In genomic region chr17:41787021-41787418, GRCh38 we compare ENCODE assay signal across 9 cellular contexts. TPM values are rescaled to one million over a fixed set of nuclear protein-coding genes. Genes with fewer than 3 reads are reported as not detected.
DNase-seq lines count a peak whose midpoint lies in the region; ATAC-seq and TF ChIP-seq lines count a peak whose summit lies in the region.
"Had no signal": no experiment of that assay in that cellular context is flagged by ENCODE, and none has a peak within 500 bp of the region (broad histone marks: within the 10 kb centered on the region; RNA-seq: fewer than 3 reads in every experiment).

No MANE protein-coding gene starts in this region.

- H3K4me1 ChIP-seq in right cardiac atrium (ENCODE audit: control insufficient read depth, insufficient read depth, low read length) (peaks cover 23% of the 10 kb centered on the region), mucosa of rectum (ENCODE audit: control insufficient read depth in 2 of 2, insufficient read depth in 2 of 2, low read length in 2 of 2) (peaks cover 19 to 36% of the 10 kb centered on the region in 2 donors), upper lobe of right lung (peaks cover 31% of the 10 kb centered on the region)

- H3K27me3 ChIP-seq in right cardiac atrium (ENCODE audit: control insufficient read depth, insufficient read depth) (no peaks in the 10 kb centered on the region), mucosa of rectum (ENCODE audit: control insufficient read depth in 2 of 2, insufficient read depth in 2 of 2, low read length in 2 of 2) (no peaks in the 10 kb centered on the region), upper lobe of right lung (no peaks in the 10 kb centered on the region)
- H3K27me3 ChIP-seq: cardiac muscle cell had no signal

- TF ChIP-seq CTCF in brain (conservative IDR thresholded peaks at IDR 0.05) (no peak), upper lobe of right lung (IDR thresholded peaks at IDR 0.05) (no peak)

- H3K27ac Mint-ChIP-seq in brain = peak overlapping the region in 4 of 5 experiments; percentile 72 to 93 (median 79)

- intact Hi-C loops in right cardiac atrium (cut with DNase I) = no loop called here
- intact Hi-C loops in Right ventricle myocardium inferior (cut with DNase I) = no loop called here
- intact Hi-C loops in upper lobe of right lung (cut with DNase I) = no loop called here
- intact Hi-C loops in head of caudate nucleus (cut with DNase I) = no loop called here

- H3K4me3 ChIP-seq in right cardiac atrium (ENCODE audit: low read length) (no peak overlapping the region), mucosa of rectum (ENCODE audit: low read length in 2 of 2) (peak overlapping the region in 1 of 2 donors; percentile 39), upper lobe of right lung (no peak overlapping the region)

- H3K36me3 ChIP-seq in mucosa of rectum (ENCODE audit: control insufficient read depth in 2 of 2, insufficient read depth in 2 of 2, low read length in 2 of 2) (no peaks in the 10 kb centered on the region), upper lobe of right lung (no peaks in the 10 kb centered on the region)
- H3K36me3 ChIP-seq: cardiac muscle cell had no signal

- H3K27ac ChIP-seq in right cardiac atrium (ENCODE audit: low read length) (peak overlapping the region; percentile 10), mucosa of rectum (ENCODE audit: low read depth in 2 of 2, low read length in 2 of 2) (peak overlapping the region; percentile 85 to 86), upper lobe of right lung (peak overlapping the region; percentile 12)

- peak overlapping the region; percentile 81 to 95 (median 85) for H3K4me3 Mint-ChIP-seq in brain

- peaks cover 5% of the 10 kb centered on the region for H3K36me3 Mint-ChIP-seq in brain

- peaks cover 0 to 3% (median 0%) of the 10 kb centered on the region in 5 experiments for H3K9me3 Mint-ChIP-seq in brain

- peaks cover 37% of the 10 kb centered on the region for H3K4me1 Mint-ChIP-seq in brain

- WGBS in right cardiac atrium = 43% methylated on average over 4 of the region's 4 CpGs

- no peak for ATAC-seq in right cardiac atrium
- ATAC-seq in Right ventricle myocardium inferior = no peak
- ATAC-seq in upper lobe of right lung = no peak
- ATAC-seq in GM21576 (IDR thresholded peaks at IDR 0.05; ENCODE audit: unreplicated experiment) = no peak

- peaks cover 10% of the 10 kb centered on the region for H3K27me3 Mint-ChIP-seq in brain

- DNase-seq in right cardiac atrium (no peak), Right ventricle myocardium inferior (ENCODE audit: missing footprints) (no peak), upper lobe of right lung (no peak), hypothalamus (lab: John Stamatoyannopoulos, UW) (no peak), head of caudate nucleus (no peak)

- peak overlapping the region; percentile 54 to 55 for H3K9ac ChIP-seq in mucosa of rectum (ENCODE audit: low read depth in 1 of 2, low read length in 2 of 2)

- H3K9me3 ChIP-seq in right cardiac atrium (ENCODE audit: control insufficient read depth, low read length) (no peaks in the 10 kb centered on the region), mucosa of rectum (ENCODE audit: control insufficient read depth in 2 of 2, low read length in 2 of 2) (no peaks in the 10 kb centered on the region), upper lobe of right lung (no peaks in the 10 kb centered on the region)

RNA-seq across cellular contexts. Expression of gene JUP, which starts 0.5 kb away (rescaled TPM):
- 100 to 1,000 TPM; 135 to 239 (median 187) TPM for total RNA-seq in right cardiac atrium
- 145 TPM for polyA plus RNA-seq in right cardiac atrium
- total RNA-seq in Right ventricle myocardium inferior = 192 TPM
- polyA plus RNA-seq in brain (ENCODE audit: insufficient read depth, low read depth, low replicate concordance) = 195 TPM
- total RNA-seq in upper lobe of right lung = 109 TPM

RNA-seq across cellular contexts. Expression of gene P3H4, which starts 24.7 kb away (rescaled TPM):
- total RNA-seq in right cardiac atrium (10 to 100 TPM; 12.1 to 17.1 (median 13.9) TPM), Right ventricle myocardium inferior (7.8 TPM), upper lobe of right lung (9.5 TPM)
- polyA plus RNA-seq in right cardiac atrium (9.8 TPM), brain (ENCODE audit: insufficient read depth, low read depth, low replicate concordance) (9.0 TPM)

RNA-seq across cellular contexts. Expression of gene FKBP10, which starts 25.8 kb away (rescaled TPM):
- total RNA-seq in right cardiac atrium (10 to 100 TPM; 26.5 to 42.7 (median 38.8) TPM), Right ventricle myocardium inferior (11.7 TPM), upper lobe of right lung (34.5 TPM)
- polyA plus RNA-seq in right cardiac atrium (24.8 TPM), brain (ENCODE audit: insufficient read depth, low read depth, low replicate concordance) (20.6 TPM)

RNA-seq across cellular contexts. Expression of gene NT5C3B, which starts 49.0 kb away (rescaled TPM):
- total RNA-seq in right cardiac atrium = 10 to 100 TPM; 29.1 to 46.6 (median 32.1) TPM
- 40.5 TPM for polyA plus RNA-seq in right cardiac atrium
- 18.1 TPM for total RNA-seq in Right ventricle myocardium inferior
- 91.5 TPM for polyA plus RNA-seq in brain (ENCODE audit: insufficient read depth, low read depth, low replicate concordance)
- 36.5 TPM for total RNA-seq in upper lobe of right lung

RNA-seq across cellular contexts. Expression of gene KLHL10, which starts 50.6 kb away (rescaled TPM):
- total RNA-seq in right cardiac atrium = under 1 TPM in 3 of 4 donors, not detected in 1; 0.26 to 0.33 (median 0.28) TPM
- polyA plus RNA-seq in right cardiac atrium = 0.09 TPM
- not detected for total RNA-seq in Right ventricle myocardium inferior
- polyA plus RNA-seq in brain (ENCODE audit: insufficient read depth, low read depth, low replicate concordance) = not detected
- total RNA-seq in upper lobe of right lung = 0.29 TPM
- polyA plus RNA-seq: cardiac muscle cell had no signal

Comparison
In these comparisons a context has a peak if more than half of its experiments do, and no peak if none do; other contexts are left out.
1. H3K27ac ChIP-seq: peak in every context shown above with its lines; median percentile 86 in mucosa of rectum; 12 in upper lobe of right lung; 10 in right cardiac atrium.